1 cellular context compared by ENCODE assay signal in the genomic region with DNA sequence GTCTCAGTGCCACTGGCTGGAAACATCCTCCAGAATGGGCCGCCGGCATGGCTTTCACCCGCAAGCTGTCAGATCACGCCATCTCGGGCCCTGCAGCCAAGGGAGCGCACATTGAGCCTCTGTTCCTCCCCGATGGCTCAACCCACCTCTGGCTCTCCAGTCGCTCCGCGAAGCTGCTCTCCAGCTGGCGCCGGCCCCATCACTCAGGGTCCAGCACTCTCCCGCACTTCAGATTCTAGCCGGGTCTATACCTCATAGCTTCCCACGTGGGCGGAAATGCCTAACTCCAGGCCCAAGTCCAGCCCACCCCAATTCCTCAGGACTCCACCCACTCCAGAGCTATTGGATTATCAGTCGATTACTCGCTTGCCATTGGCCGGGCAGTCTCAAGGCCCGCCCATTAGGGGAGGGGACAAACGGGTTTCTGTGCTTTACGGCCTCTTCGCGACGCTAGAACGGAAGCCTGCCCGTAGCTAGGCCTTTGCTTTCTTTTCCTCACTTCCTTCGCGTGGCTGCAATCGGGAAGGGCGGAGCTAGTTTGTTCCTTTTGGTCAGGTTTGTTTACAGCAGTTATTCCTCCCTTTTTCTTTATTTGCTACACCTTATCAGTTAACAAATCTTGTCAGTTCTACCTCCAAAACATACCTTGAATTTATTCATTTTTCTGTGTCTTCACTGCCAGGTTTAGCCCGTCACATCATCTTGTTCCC.
TF ChIP-seq lines count a peak whose summit lies in the region.

NOL6 (minus strand) TSS at position 282 of the 710 bp plus-strand sequence; CDS start at position 200, 82 bp downstream.

TF ChIP-seq in SK-N-SH, 30 proteins besides CTCF, POLR2A, EP300 and RAD21 (continued from another document):
- peak; percentile 92 for TF ChIP-seq GABPA (IDR thresholded peaks at IDR 0.05; ENCODE audit: low read depth)
TF ChIP-seq in SK-N-SH: peak in this region for 11.
